ENCODE assay signal across 8 cellular contexts in the genomic region with DNA sequence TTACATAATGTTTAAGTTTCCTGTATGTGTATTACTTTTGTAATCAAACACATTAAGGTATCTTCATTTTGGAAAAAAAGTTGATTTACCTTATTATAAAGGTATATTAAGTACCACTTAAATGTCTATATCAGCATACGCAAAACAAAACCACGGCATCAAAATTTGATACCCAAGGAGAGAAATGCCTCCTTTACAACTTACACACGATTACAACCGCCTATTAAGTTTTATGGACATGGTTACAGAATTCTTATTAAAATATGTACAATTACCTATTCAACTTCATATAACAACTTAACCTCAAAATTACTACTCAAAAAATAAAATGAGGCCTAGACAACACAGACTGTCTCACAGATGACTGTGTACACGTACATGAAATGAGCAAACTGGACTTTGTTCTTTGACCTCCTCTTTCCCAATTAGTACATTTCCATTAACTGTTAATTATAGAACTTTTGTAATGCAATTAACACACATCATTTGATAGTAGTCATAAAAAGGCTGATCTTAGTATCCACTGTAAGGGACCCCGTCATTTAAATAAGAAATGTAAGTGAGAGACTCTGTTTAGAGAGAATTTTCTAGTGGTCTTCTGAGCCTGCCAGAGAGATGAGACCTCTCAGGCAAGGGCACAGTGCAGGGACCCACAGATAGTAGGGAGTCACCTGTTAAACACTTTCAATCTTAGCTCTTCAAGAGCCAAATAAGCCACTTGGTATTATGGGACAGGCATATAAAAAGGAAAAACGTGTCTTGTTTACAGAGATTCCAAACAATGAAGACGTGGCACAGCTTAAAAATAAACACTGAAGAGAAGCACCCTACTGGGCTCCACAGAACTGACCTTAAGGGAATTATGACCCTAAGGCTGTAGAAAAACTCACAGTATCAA.
A peak's percentile ranks its signal among the peaks of the same experiment; 100 is the strongest.
DNase-seq lines count a peak whose midpoint lies in the region; TF ChIP-seq lines count a peak whose summit lies in the region.

No MANE protein-coding gene starts in this region.

- in situ Hi-C loops in GM13977 (cut with MboI; ENCODE audit: low pct_unique_long_range_greater_than_20kb, low sequenced_read_pairs, unreplicated experiment) = no loop called here

- 0 out of 2 replicates have a peak overlapping the region, but pooled peaks have one; percentile 1 for H3K27ac ChIP-seq in SK-N-MC

- DNase-seq in GM12864 (ENCODE audit: low read depth) (no peak), SK-N-MC (ENCODE audit: low read depth, low spot score) (no peak), fibroblast of pulmonary artery (ENCODE audit: low read depth) (no peak), retinal pigment epithelial cell (ENCODE audit: low read depth) (no peak), middle frontal gyrus (ENCODE audit: extremely low spot score, low spot score) (no peak), GM13977 (ENCODE audit: low spot score) (no peak), 8988T (no peak), NCI-H82 (lab: John Stamatoyannopoulos, UW) (no peak)

- no peaks in the 10 kb centered on the region for H3K36me3 ChIP-seq in SK-N-MC (ENCODE audit: insufficient read depth, low read length)

- peak overlapping the region; percentile 98 for H3K9ac ChIP-seq in SK-N-MC (ENCODE audit: insufficient read length)

- H3K9me3 ChIP-seq in SK-N-MC (ENCODE audit: low read depth, low read length) = no peaks in the 10 kb centered on the region

- H3K4me3 ChIP-seq in GM12864 (ENCODE audit: low read depth, low read length) (peak overlapping the region; percentile 96), SK-N-MC (peak overlapping the region; percentile 91), fibroblast of pulmonary artery (replicated peaks; ENCODE audit: low read depth, low read length) (peak overlapping the region; percentile 94), retinal pigment epithelial cell (ENCODE audit: low read length) (peak overlapping the region; percentile 88)

- TF ChIP-seq CTCF in GM12864 (IDR thresholded peaks at IDR 0.05; ENCODE audit: low read depth, low read length, missing control alignments) = no peak
- TF ChIP-seq CTCF in fibroblast of pulmonary artery (IDR thresholded peaks at IDR 0.05; ENCODE audit: low read length, missing control alignments) = no peak
- no peak for TF ChIP-seq CTCF in retinal pigment epithelial cell (conservative IDR thresholded peaks at IDR 0.05; ENCODE audit: low read depth, low read length)
- no peak for TF ChIP-seq CTCF in GM13977 (IDR thresholded peaks at IDR 0.05; ENCODE audit: extremely low read depth, insufficient read depth, missing control alignments)
